ENCODE assay signal across 8 cellular contexts in the genomic region with DNA sequence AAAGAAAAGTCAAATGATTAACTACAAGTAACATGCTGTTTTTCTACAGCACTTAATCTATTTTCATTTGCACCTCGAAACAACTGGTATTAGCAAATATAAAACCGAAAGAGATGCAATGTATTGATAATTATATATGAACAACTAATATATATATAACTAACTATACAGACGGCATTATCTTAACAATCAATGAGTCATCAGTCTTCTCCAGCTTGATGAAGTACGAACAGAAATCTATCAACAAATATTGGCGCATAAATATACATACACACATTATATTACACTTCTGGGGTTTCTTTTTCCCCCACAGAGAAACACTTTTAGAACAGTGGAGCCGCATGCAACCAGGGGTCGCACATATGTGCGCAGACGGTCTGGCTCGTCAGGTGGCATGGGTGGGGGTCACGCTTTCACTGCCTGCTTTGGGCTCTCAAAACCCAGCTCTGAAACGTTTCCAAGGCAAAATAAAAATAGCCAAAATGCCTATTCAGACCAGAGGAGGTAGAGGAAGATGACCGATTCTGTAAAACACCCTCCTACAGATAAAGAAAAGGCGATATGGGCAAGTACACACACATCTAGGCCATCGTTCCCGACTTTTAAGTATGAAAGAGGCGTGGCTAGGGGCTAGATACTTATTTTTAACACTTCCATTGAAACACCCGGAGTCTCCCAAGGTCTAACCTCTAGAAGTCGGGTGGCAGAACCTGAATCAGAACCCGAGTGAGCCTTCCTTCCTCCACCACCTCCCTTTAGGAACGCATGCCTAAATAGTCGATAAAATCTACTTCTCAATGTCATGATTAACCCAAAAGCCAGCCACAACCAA. TPM values are rescaled to one million over a fixed set of nuclear protein-coding genes. Genes with fewer than 3 reads are reported as not detected.
A peak's percentile ranks its signal among the peaks of the same experiment; 100 is the strongest.
DNase-seq lines count a peak whose midpoint lies in the region; TF ChIP-seq lines count a peak whose summit lies in the region.

No MANE protein-coding gene starts in this region.

- H3K18ac ChIP-seq in mesenchymal stem cell (ENCODE audit: low read depth in 1 of 2, low read length in 2 of 2), result no peak overlapping the region

- H3K9me3 Mint-ChIP-seq in brain, result peaks cover 0 to 4% (median 0%) of the 10 kb centered on the region in 5 experiments

- peaks cover 18% of the 10 kb centered on the region for H3K36me3 Mint-ChIP-seq in brain

- H3K14ac ChIP-seq in mesenchymal stem cell (ENCODE audit: low read length in 2 of 2), result no peak overlapping the region

- no peak overlapping the region for H2BK12ac ChIP-seq in mesenchymal stem cell (ENCODE audit: low read length in 2 of 2)

- H3K9me3 ChIP-seq in BLaER1 (peaks cover 7% of the 10 kb centered on the region; the same call in 1 of the 2 replicates), HUES64 (ENCODE audit: insufficient read depth, low read depth, low read length) (0 out of 2 replicates have a peak, but pooled peaks cover 5% of the 10 kb centered on the region), mesenchymal stem cell (ENCODE audit: control insufficient read depth, low read length) (no peaks in the 10 kb centered on the region)

- H3K27me3 Mint-ChIP-seq in brain, result peaks cover 14% of the 10 kb centered on the region

- no peak overlapping the region for H2BK5ac ChIP-seq in mesenchymal stem cell (ENCODE audit: low read depth, low read length, poor library complexity, severe bottlenecking)

- H3K79me1 ChIP-seq in mesenchymal stem cell (replicated peaks; ENCODE audit: low read length, poor library complexity, severe bottlenecking), result peaks cover 7% of the 10 kb centered on the region

- H3K27ac ChIP-seq in BLaER1 (no peak overlapping the region), HUES64 (ENCODE audit: low read depth, low read length) (peak overlapping the region; percentile 98; the same call in 1 of the 2 replicates), mesenchymal stem cell (ENCODE audit: low read length, poor library complexity, severe bottlenecking) (no peak overlapping the region)

- H2AK5ac ChIP-seq in mesenchymal stem cell (ENCODE audit: low read length, severe bottlenecking), result no peak overlapping the region

- H2BK15ac ChIP-seq in mesenchymal stem cell (ENCODE audit: low read depth, poor library complexity, severe bottlenecking), result no peak overlapping the region

- peak; percentile 35 for DNase-seq in mesenchymal stem cell
- no peak for DNase-seq in NCI-H187 treated with DMSO at 0.1 percent for 48 hours (lab: John Stamatoyannopoulos, UW)
- no peak for DNase-seq in ecto neural progenitor cell (ENCODE audit: low spot score)
- no peak for DNase-seq in T1000 (lab: John Stamatoyannopoulos, UW)
- DNase-seq in inferior parietal cortex (ENCODE audit: extremely low spot score), result no peak

- TF ChIP-seq CTCF in brain (conservative IDR thresholded peaks at IDR 0.05), result no peak

- H3K4me2 ChIP-seq in BLaER1 (peak overlapping the region; percentile 81), mesenchymal stem cell (ENCODE audit: low read length, poor library complexity, severe bottlenecking) (peak overlapping the region; percentile 79)

- H3K9ac ChIP-seq in BLaER1 (peak overlapping the region; percentile 90), HUES64 (ENCODE audit: low read depth, low read length) (peak overlapping the region; percentile 96), mesenchymal stem cell (ENCODE audit: low read length) (peak overlapping the region; percentile 95)

- peak overlapping the region; percentile 99 for H3K4me3 ChIP-seq in BLaER1
- peak overlapping the region; percentile 90 for H3K4me3 ChIP-seq in HUES64 (ENCODE audit: low read length)
- peak overlapping the region; percentile 84 to 99 for H3K4me3 ChIP-seq in mesenchymal stem cell (ENCODE audit: insufficient read depth in 1 of 2, low read depth in 1 of 2, low read length in 2 of 2)

- peaks cover 60% of the 10 kb centered on the region for H4K20me1 ChIP-seq in BLaER1

- 12% methylated on average over 19 of the region's 22 CpGs for WGBS in HUES64
- 8% methylated on average over 19 of the region's 22 CpGs for WGBS in mesenchymal stem cell

- no peak overlapping the region for H3K4ac ChIP-seq in mesenchymal stem cell (ENCODE audit: low read depth in 1 of 2, low read length in 2 of 2)

- peak overlapping the region; percentile 88 to 97 (median 92) for H3K4me3 Mint-ChIP-seq in brain

- H4K91ac ChIP-seq in mesenchymal stem cell (ENCODE audit: low read length), result no peak overlapping the region

- H2BK120ac ChIP-seq in mesenchymal stem cell (ENCODE audit: low read depth, low read length), result no peak overlapping the region

- no peak overlapping the region for H4K8ac ChIP-seq in mesenchymal stem cell (ENCODE audit: low read length)

- H3K27ac Mint-ChIP-seq in brain, result peak overlapping the region in 4 of 5 experiments; percentile 86 to 96 (median 90)

- no peak overlapping the region for H3K23ac ChIP-seq in mesenchymal stem cell (ENCODE audit: low read length in 2 of 2)

- no peaks in the 10 kb centered on the region for H3K27me3 ChIP-seq in BLaER1
- no peaks in the 10 kb centered on the region for H3K27me3 ChIP-seq in HUES64 (ENCODE audit: insufficient read depth, low read length)
- no peaks in the 10 kb centered on the region for H3K27me3 ChIP-seq in mesenchymal stem cell (ENCODE audit: control insufficient read depth in 1 of 2, insufficient read depth in 1 of 2, low read length in 2 of 2)

- H3K4me1 Mint-ChIP-seq in brain, result peaks cover 49% of the 10 kb centered on the region

- H3K4me1 ChIP-seq in BLaER1 (peaks cover 49% of the 10 kb centered on the region), HUES64 (ENCODE audit: insufficient read depth, low read length) (peaks cover 27% of the 10 kb centered on the region), mesenchymal stem cell (ENCODE audit: control insufficient read depth, insufficient read depth, low read depth, low read length) (peaks cover 2% of the 10 kb centered on the region)

- H2AFZ ChIP-seq in mesenchymal stem cell (ENCODE audit: low read depth, low read length), result no peak overlapping the region

- peaks cover 3% of the 10 kb centered on the region; the same call in 1 of the 2 replicates for H3K36me3 ChIP-seq in BLaER1
- H3K36me3 ChIP-seq in HUES64 (ENCODE audit: insufficient read depth, low read length), result 0 out of 2 replicates have a peak, but pooled peaks cover 5% of the 10 kb centered on the region
- H3K36me3 ChIP-seq in mesenchymal stem cell (ENCODE audit: control insufficient read depth in 1 of 2, insufficient read depth in 2 of 2, low read depth in 1 of 2, low read length in 2 of 2), result no peaks in the 10 kb centered on the region

RNA-seq across cellular contexts. Expression of a gene that starts 1.6 kb away (rescaled TPM):
- polyA plus RNA-seq in HUES64 (2013, experiment 1 of 2), result 24.3 TPM
- 26.6 TPM for polyA plus RNA-seq in HUES64 (2013, experiment 2 of 2)
- 7.1 TPM for polyA plus RNA-seq in brain (ENCODE audit: insufficient read depth, low read depth, low replicate concordance)
- 20.8 TPM for polyA plus RNA-seq in mesenchymal stem cell (2013, experiment 1 of 2)
- 20.0 TPM for polyA plus RNA-seq in mesenchymal stem cell (2013, experiment 2 of 2)
